In genomic region chr1:215567491-215568286, GRCh38 we compare ENCODE assay signal across 8 cellular contexts. TPM values are rescaled to one million over a fixed set of nuclear protein-coding genes. Genes with fewer than 3 reads are reported as not detected.
DNase-seq lines count a peak whose midpoint lies in the region; ATAC-seq, FAIRE-seq and TF ChIP-seq lines count a peak whose summit lies in the region.

No MANE protein-coding gene starts in this region.

- H3K36me3 Mint-ChIP-seq in T-cell, result no peaks in the 10 kb centered on the region

- WGBS in spleen, 5 donors, result 0 to 5% (median 1%) methylated on average over 20 to 63 of the region's 63 CpGs

- CTCF ChIA-PET in T-cell (lab: Charles Lee), result no interaction called here

- no peaks in the 10 kb centered on the region for H3K9me3 Mint-ChIP-seq in T-cell

- peaks cover 8 to 26% of the 10 kb centered on the region in 2 donors for H3K27me3 Mint-ChIP-seq in T-cell

- H3K4me3 ChIP-seq in cardiac fibroblast (replicated peaks in 1 of 2; ENCODE audit: low read depth in 2 of 2, low read length in 2 of 2) (peak overlapping the region; percentile 75 to 81), kidney (ENCODE audit: low read length in 2 of 2) (peak overlapping the region; percentile 89 to 92), spleen (peak overlapping the region; percentile 58 to 86 (median 68))

- FAIRE-seq in kidney (lab: Jason Lieb, UNC), result no peak

- TF ChIP-seq CTCF in cardiac fibroblast (IDR thresholded peaks at IDR 0.05; ENCODE audit: low read depth, low read length), result no peak
- TF ChIP-seq CTCF in kidney (IDR thresholded peaks at IDR 0.05; ENCODE audit: borderline replicate concordance, extremely low read depth, insufficient read depth), result peak; percentile 3
- no peak for TF ChIP-seq CTCF in spleen (IDR thresholded peaks at IDR 0.05 in 8 of 11, conservative IDR thresholded peaks at IDR 0.05 in 3 of 11)

- intact Hi-C loops in kidney (cut with DNase I) (no loop called here), spleen (cut with DNase I; ENCODE audit: low total_unique reads) (no loop called here)

- H3K27ac ChIP-seq in kidney (ENCODE audit: low read depth in 2 of 2, low read length in 2 of 2) (peak overlapping the region; percentile 86 to 88), spleen (peak overlapping the region; percentile 57 to 89 (median 87))

- H3K4me1 ChIP-seq in kidney (ENCODE audit: control insufficient read depth in 1 of 2, insufficient read depth in 1 of 2, low read depth in 1 of 2, low read length in 2 of 2) (peaks cover 0 to 13% of the 10 kb centered on the region in 2 donors), spleen (peaks cover 0 to 49% (median 28%) of the 10 kb centered on the region in 6 donors)

- peaks cover 0 to 17% (median 0%) of the 10 kb centered on the region in 7 donors for H3K27me3 ChIP-seq in spleen (replicated peaks in 1 of 7)

- POLR2A ChIA-PET in T-cell (lab: Charles Lee), result interaction anchor here (0.6 to 0.7 kb wide), 2 partner anchors 16 to 927 kb away, joined by 3 read pairs; no protein-coding TSS in a partner anchor

- ATAC-seq in HG02642 (IDR thresholded peaks at IDR 0.05; ENCODE audit: poor library complexity, unreplicated experiment) (peak; percentile 74), T-cell (replicated peaks in 1 of 4) (peak; percentile 57 to 71 (median 65))

- peak; percentile 68 for DNase-seq in NCI-H510A treated with DMSO at 0.1 percent for 48 hours (lab: John Stamatoyannopoulos, UW)
- no peak for DNase-seq in NCI-H510A (lab: John Stamatoyannopoulos, UW)
- DNase-seq in NCI-H1092 (lab: John Stamatoyannopoulos, UW), result peak; percentile 73
- DNase-seq in T-cell, result peak in 21 of 34 experiments; percentile 0 to 30 (median 7)
- peak; percentile 54 to 62 for DNase-seq in cardiac fibroblast (ENCODE audit: low read depth in 2 of 2)
- DNase-seq in kidney, result peak; percentile 88
- peak; percentile 88 for DNase-seq in spleen

- H3K4me3 Mint-ChIP-seq in T-cell, result peak overlapping the region; percentile 86 to 97 (median 86)

- H3K36me3 ChIP-seq in kidney (ENCODE audit: control insufficient read depth in 1 of 2, insufficient read depth in 2 of 2, low read length in 2 of 2) (no peaks in the 10 kb centered on the region), spleen (no peaks in the 10 kb centered on the region)

- TF ChIP-seq POLR2A in spleen (IDR thresholded peaks at IDR 0.05), result no peak

- peak overlapping the region; percentile 81 to 86 for H3K9ac ChIP-seq in kidney (ENCODE audit: low read length in 2 of 2)

- H3K4me1 Mint-ChIP-seq in T-cell, result peaks cover 19 to 36% (median 24%) of the 10 kb centered on the region in 3 donors

- peak overlapping the region; percentile 5 to 39 for H3K27ac Mint-ChIP-seq in T-cell

- H3K9me3 ChIP-seq in kidney (ENCODE audit: control insufficient read depth in 1 of 2, low read length in 2 of 2) (no peaks in the 10 kb centered on the region), spleen (no peaks in the 10 kb centered on the region)

RNA-seq across cellular contexts. Expression of gene KCTD3, which starts 0.6 kb away (rescaled TPM):
- total RNA-seq in T-cell (1 to 10 TPM; 1.9 to 4.2 (median 3.6) TPM), kidney (41.6 TPM), spleen (10 to 100 TPM; 13.2 to 33.0 (median 24.2) TPM)
- polyA plus RNA-seq in kidney (ENCODE audit: insufficient read depth, low read depth, low replicate concordance) (20.3 TPM), spleen (10 to 100 TPM in 1 of 3 donors, 1 to 10 TPM in 2; 7.6 to 11.1 (median 8.5) TPM)
